34 cellular contexts compared by ENCODE assay signal in genomic region chr15:33433821-33434220, GRCh38.
"Had no signal": no experiment of that assay in that cellular context is flagged by ENCODE, and none has a peak within 500 bp of the region (broad histone marks: within the 10 kb centered on the region; RNA-seq: fewer than 3 reads in every experiment).

No MANE protein-coding gene starts in this region.

- DNase-seq: Karpas-422, Kasumi-1, MG63, MM.1S, MV-4-11, NCI-H1048, NCI-H1092, NCI-H1092 treated with DMSO at 0.1 percent for 48 hours, NCI-H1105, NCI-H1105 treated with DMSO at 0.1 percent for 48 hours, NCI-H1417, NCI-H1417 treated with DMSO at 0.1 percent for 48 hours, NCI-H1436, NCI-H1436 treated with DMSO at 0.1 percent for 48 hours, NCI-H146, NCI-H1694, NCI-H1694 treated with DMSO at 0.1 percent for 48 hours, NCI-H187, NCI-H187 treated with DMSO at 0.1 percent for 48 hours, NCI-H1930, NCI-H2029, NCI-H2029 treated with DMSO at 0.1 percent for 48 hours, NCI-H2081, NCI-H2081 treated with DMSO at 0.1 percent for 48 hours, NCI-H2107, NCI-H2171, NCI-H2171 treated with DMSO at 0.1 percent for 48 hours, NCI-H2227 treated with DMSO at 0.1 percent for 48 hours, NCI-H226, NCI-H345, NCI-H446, NCI-H446 treated with DMSO at 0.1 percent for 48 hours, NCI-H510A, NCI-H510A treated with DMSO at 0.1 percent for 48 hours had no signal

- H3K4me3 ChIP-seq: MG63 had no signal

- H3K27me3 ChIP-seq: MG63 had no signal

- H3K9me3 ChIP-seq: MG63 had no signal

- H3K36me3 ChIP-seq: MG63 had no signal
